ENCODE assay signal across 25 cellular contexts in the genomic region with DNA sequence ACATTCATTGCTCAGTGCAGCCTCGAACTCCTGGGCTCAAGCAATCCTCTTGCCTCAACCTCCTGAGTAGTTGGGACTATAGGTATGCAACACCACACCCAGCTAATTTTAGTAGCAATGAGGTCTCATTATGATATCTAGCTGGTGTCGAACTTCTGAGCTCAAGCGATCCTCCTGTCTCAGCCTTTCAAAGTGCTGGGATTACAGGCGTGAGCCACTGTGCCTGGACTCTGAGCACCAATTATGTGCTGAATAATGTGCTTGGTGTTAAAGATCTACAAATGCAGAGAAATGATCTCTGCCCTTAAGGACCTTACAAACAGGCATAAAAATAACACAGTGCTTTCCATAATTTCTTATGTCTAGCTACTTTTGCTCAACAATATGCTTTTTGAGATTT.
"Had no signal": no experiment of that assay in that cellular context is flagged by ENCODE, and none has a peak within 500 bp of the region (broad histone marks: within the 10 kb centered on the region; RNA-seq: fewer than 3 reads in every experiment).

No MANE protein-coding gene starts in this region.

- H3K4me1 ChIP-seq: foreskin keratinocyte had no signal

- H3K27me3 ChIP-seq: dorsolateral prefrontal cortex, esophagus muscularis mucosa, foreskin keratinocyte, gastroesophageal sphincter, heart left ventricle, hepatocyte, left lung had no signal

- H3K4me3 ChIP-seq: coronary artery, dorsolateral prefrontal cortex, esophagus muscularis mucosa, gastroesophageal sphincter, heart left ventricle, hepatocyte, left lung, lung had no signal

- H3K27ac ChIP-seq: coronary artery, dorsolateral prefrontal cortex, esophagus muscularis mucosa, foreskin keratinocyte, gastroesophageal sphincter, heart left ventricle, hepatocyte, left lung had no signal

- DNase-seq: dermis blood vessel endothelial cell; dorsolateral prefrontal cortex; effector CD4-positive, alpha-beta T cell; effector memory CD4-positive, alpha-beta T cell; foreskin keratinocyte; heart left ventricle; hypothalamus; immature natural killer cell; islet precursor cell; kidney; kidney glomerular epithelial cell; left lung; left ventricle myocardium superior; mammary epithelial cell; mesendoderm; midbrain; naive B cell had no signal

- ATAC-seq: foreskin keratinocyte, gastroesophageal sphincter, heart left ventricle, left lung, left ventricle myocardium superior had no signal

- H3K9me3 ChIP-seq: esophagus muscularis mucosa, gastroesophageal sphincter, heart left ventricle, left lung had no signal

- FAIRE-seq: colon, endothelial cell of umbilical vein, frontal cortex, kidney had no signal
